ENCODE assay signal across 21 cellular contexts in genomic region chr4:48709920-48710319, GRCh38.
"Had no signal": no experiment of that assay in that cellular context is flagged by ENCODE, and none has a peak within 500 bp of the region (broad histone marks: within the 10 kb centered on the region; RNA-seq: fewer than 3 reads in every experiment).

No MANE protein-coding gene starts in this region.

- H3K9me3 Mint-ChIP-seq: stimulated activated effector memory CD8-positive, alpha-beta T cell treated with anti-CD3 and anti-CD28 coated beads, Interleukin-12 subunit alpha, Interleukin-12 subunit beta, amount 100 ng/mL, for 72 hours had no signal

- H3K27ac ChIP-seq: hepatocyte, neural progenitor cell, parathyroid adenoma, psoas muscle, right lobe of liver, tibial artery, upper lobe of left lung, uterus had no signal

- H2AFZ ChIP-seq: hepatocyte, neural progenitor cell, parathyroid adenoma had no signal

- H3K9ac ChIP-seq: neural progenitor cell, parathyroid adenoma had no signal

- H3K4me1 Mint-ChIP-seq: endodermal cell had no signal

- H3K4me2 ChIP-seq: hepatocyte, neural progenitor cell had no signal

- H3K4me3 Mint-ChIP-seq: dendritic cell treated with granulocyte-macrophage colony-stimulating factor and Interleukin-4, amounts not matched to agents 40 ng/mL and 50 ng/mL, for 4 days; endodermal cell; naive thymus-derived CD8-positive, alpha-beta T cell; neural progenitor cell; stimulated activated effector memory CD8-positive, alpha-beta T cell treated with anti-CD3 and anti-CD28 coated beads, Interleukin-12 subunit alpha, Interleukin-12 subunit beta, amount 100 ng/mL, for 72 hours had no signal

- H3K9me3 ChIP-seq: mucosa of descending colon, psoas muscle, right lobe of liver, tibial artery, upper lobe of left lung, uterus had no signal

- H3K4me3 ChIP-seq: hepatocyte, mucosa of descending colon, neural progenitor cell, psoas muscle, right lobe of liver, tibial artery, upper lobe of left lung, uterus had no signal

- DNase-seq: endodermal cell; foreskin melanocyte; left colon; left ventricle myocardium superior; mucosa of descending colon; naive thymus-derived CD8-positive, alpha-beta T cell; occipital lobe; psoas muscle; retina; right lobe of liver; stimulated activated CD4-positive, alpha-beta T cell treated with anti-CD3 and anti-CD28 coated beads, Interleukin-4, amount 100 ng/mL, for 1 hour; stimulated activated CD8-positive, alpha-beta memory T cell treated with anti-CD3 and anti-CD28 coated beads, Interleukin-4, amount 100 ng/mL, for 48 hours; stimulated activated naive CD8-positive, alpha-beta T cell treated with anti-CD3 and anti-CD28 coated beads, Interleukin-15, Interleukin-2, amounts not matched to agents 100 U/mL and 50 U/mL, for 24 hours; tibial artery; upper lobe of left lung; uterus had no signal

- H3K4me1 ChIP-seq: parathyroid adenoma, psoas muscle, right lobe of liver, upper lobe of left lung, uterus had no signal

- ATAC-seq: left colon; left ventricle myocardium superior; mucosa of descending colon; naive thymus-derived CD8-positive, alpha-beta T cell; psoas muscle; right lobe of liver; stimulated activated effector memory CD8-positive, alpha-beta T cell treated with anti-CD3 and anti-CD28 coated beads, Interleukin-12 subunit alpha, Interleukin-12 subunit beta, amount 100 ng/mL, for 72 hours; stimulated activated naive CD8-positive, alpha-beta T cell treated with anti-CD3 and anti-CD28 coated beads, Interleukin-15, Interleukin-2, amounts not matched to agents 100 U/mL and 50 U/mL, for 24 hours had no signal

- H3K27me3 ChIP-seq: hepatocyte, neural progenitor cell, right lobe of liver, tibial artery, upper lobe of left lung, uterus had no signal

- H3K27me3 Mint-ChIP-seq: dendritic cell treated with granulocyte-macrophage colony-stimulating factor and Interleukin-4, amounts not matched to agents 40 ng/mL and 50 ng/mL, for 4 days; naive thymus-derived CD8-positive, alpha-beta T cell had no signal

- H3K27ac Mint-ChIP-seq: dendritic cell treated with granulocyte-macrophage colony-stimulating factor and Interleukin-4, amounts not matched to agents 40 ng/mL and 50 ng/mL, for 4 days; endodermal cell; neural progenitor cell; stimulated activated effector memory CD8-positive, alpha-beta T cell treated with anti-CD3 and anti-CD28 coated beads, Interleukin-12 subunit alpha, Interleukin-12 subunit beta, amount 100 ng/mL, for 72 hours had no signal

- H3K36me3 ChIP-seq: uterus had no signal
